Comparison of ENCODE assay signal across 11 cellular contexts in the genomic region with DNA sequence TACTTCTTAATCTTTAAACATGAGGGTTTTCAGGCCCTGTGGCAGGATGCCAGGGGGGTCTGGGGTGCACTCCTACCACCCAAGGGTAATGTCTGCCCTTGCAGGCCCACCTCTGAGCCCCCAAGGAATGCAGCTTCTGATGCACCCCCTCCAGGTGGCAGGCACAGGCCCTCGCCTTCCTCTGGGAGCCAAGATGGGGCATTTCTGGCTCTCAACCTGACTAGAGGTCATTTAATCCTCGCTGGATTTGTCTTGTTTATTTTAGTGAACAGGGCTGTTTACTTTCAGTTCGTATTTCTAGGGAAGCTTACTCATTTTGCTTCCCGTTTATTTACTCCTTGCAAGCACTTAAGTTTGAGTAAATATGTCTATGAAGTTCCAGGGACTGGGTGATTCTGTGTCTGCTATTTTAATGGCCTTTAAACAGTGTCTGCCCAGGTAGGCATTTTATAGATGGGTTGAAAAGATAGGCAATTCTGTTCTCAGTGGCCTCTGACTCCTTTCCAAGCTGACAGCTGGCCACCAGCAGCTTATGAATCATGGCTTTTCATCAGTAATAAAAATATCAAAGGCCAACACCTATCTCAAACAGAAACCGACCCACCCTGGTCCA. TPM values are rescaled to one million over a fixed set of nuclear protein-coding genes. Genes with fewer than 3 reads are reported as not detected.
DNase-seq lines count a peak whose midpoint lies in the region; ATAC-seq and TF ChIP-seq lines count a peak whose summit lies in the region.
"Had no signal": no experiment of that assay in that cellular context is flagged by ENCODE, and none has a peak within 500 bp of the region (broad histone marks: within the 10 kb centered on the region; RNA-seq: fewer than 3 reads in every experiment).

No MANE protein-coding gene starts in this region.

- no peaks in the 10 kb centered on the region for H3K36me3 ChIP-seq in esophagus squamous epithelium
- H3K36me3 ChIP-seq in skeletal muscle tissue (ENCODE audit: control insufficient read depth in 3 of 3, insufficient read depth in 3 of 3, low read length in 3 of 3), result no peaks in the 10 kb centered on the region

- WGBS in esophagus squamous epithelium, 2 donors, result 23 to 38% methylated on average over 4 to 5 of the region's 5 CpGs

- H3K36me3 Mint-ChIP-seq in HFFc6 (ENCODE audit: low read depth), result no peaks in the 10 kb centered on the region
- H3K36me3 Mint-ChIP-seq: activated CD4-positive, alpha-beta memory T cell treated with anti-CD3 and anti-CD28 coated beads for 36 hours had no signal

- intact Hi-C loops in esophagus squamous epithelium (cut with DNase I), result no loop called here

- peak overlapping the region; percentile 13; the same call in 1 of the 2 replicates for H3K27ac Mint-ChIP-seq in HFFc6
- H3K27ac Mint-ChIP-seq: activated CD4-positive, alpha-beta memory T cell treated with anti-CD3 and anti-CD28 coated beads for 36 hours; H9 had no signal

- H3K9me3 Mint-ChIP-seq in HFFc6, result no peaks in the 10 kb centered on the region
- H3K9me3 Mint-ChIP-seq: activated CD4-positive, alpha-beta memory T cell treated with anti-CD3 and anti-CD28 coated beads for 36 hours; H9 had no signal

- peaks cover 2% of the 10 kb centered on the region; the same call in 1 of the 2 replicates for H3K27me3 Mint-ChIP-seq in HFFc6 (ENCODE audit: insufficient read depth)

- no peak overlapping the region for H3K4me3 ChIP-seq in esophagus squamous epithelium
- peak overlapping the region; percentile 24 to 50 (median 41) for H3K4me3 ChIP-seq in skeletal muscle tissue (ENCODE audit: low read length in 3 of 3)

- peak overlapping the region; percentile 56 for H3K4me3 Mint-ChIP-seq in HFFc6
- H3K4me3 Mint-ChIP-seq: activated CD4-positive, alpha-beta memory T cell treated with anti-CD3 and anti-CD28 coated beads for 36 hours; H9 had no signal

- H3K27ac ChIP-seq in esophagus squamous epithelium, result peak overlapping the region in 3 of 4 donors; percentile 0 to 50 (median 2)
- peak overlapping the region; percentile 84 for H3K27ac ChIP-seq in skeletal muscle tissue (ENCODE audit: low read depth, low read length)
- H3K27ac ChIP-seq: epithelial cell of prostate had no signal

- peak; percentile 12 for DNase-seq in HFFc6
- DNase-seq in NCI-H510A treated with DMSO at 0.1 percent for 48 hours (lab: John Stamatoyannopoulos, UW), result peak; percentile 72
- no peak for DNase-seq in esophagus squamous epithelium (lab: John Stamatoyannopoulos, UW)
- no peak for DNase-seq in Kasumi-1 (lab: John Stamatoyannopoulos, UW)
- DNase-seq: activated CD4-positive, alpha-beta memory T cell treated with anti-CD3 and anti-CD28 coated beads for 36 hours; H9; NCI-H187 had no signal

- TF ChIP-seq POLR2A in esophagus squamous epithelium (IDR thresholded peaks at IDR 0.05), result no peak

- H3K9me3 ChIP-seq in esophagus squamous epithelium, result no peaks in the 10 kb centered on the region
- no peaks in the 10 kb centered on the region for H3K9me3 ChIP-seq in skeletal muscle tissue (ENCODE audit: control insufficient read depth in 3 of 3, low read length in 3 of 3)

- ATAC-seq in HG03095 (IDR thresholded peaks at IDR 0.05; ENCODE audit: unreplicated experiment) (no peak), HG03469 (IDR thresholded peaks at IDR 0.05; ENCODE audit: unreplicated experiment) (no peak)

- H3K4me1 Mint-ChIP-seq in HFFc6 (ENCODE audit: low read depth), result peaks cover 53% of the 10 kb centered on the region

- peaks cover 0 to 3% (median 0%) of the 10 kb centered on the region in 4 donors for H3K27me3 ChIP-seq in esophagus squamous epithelium
- no peaks in the 10 kb centered on the region for H3K27me3 ChIP-seq in skeletal muscle tissue (ENCODE audit: control insufficient read depth in 3 of 3, insufficient read depth in 3 of 3, low read length in 3 of 3)

- peak overlapping the region; percentile 63 to 71 (median 71) for H3K9ac ChIP-seq in skeletal muscle tissue (ENCODE audit: low read depth in 1 of 3, low read length in 3 of 3)

- H3K4me1 ChIP-seq in esophagus squamous epithelium (peaks cover 0 to 27% (median 10%) of the 10 kb centered on the region in 3 donors), skeletal muscle tissue (ENCODE audit: control insufficient read depth in 3 of 3, insufficient read depth in 3 of 3, low read length in 3 of 3) (peaks cover 40 to 65% (median 50%) of the 10 kb centered on the region in 3 donors)

- TF ChIP-seq CTCF in HFFc6 (IDR thresholded peaks at IDR 0.05), result no peak
- TF ChIP-seq CTCF in esophagus squamous epithelium (IDR thresholded peaks at IDR 0.05), result no peak

RNA-seq across cellular contexts. Expression of a gene that starts 11.1 kb away (rescaled TPM):
- total RNA-seq in HFFc6 (2021; fragmentation: NEBNext Ultra II Directional; extraction: Animal tissue kit (Norgen Biotek cat#: 25700)), result 10 to 100 TPM; 46.9 to 59.4 (median 53.0) TPM
- 10 to 100 TPM; 36.7 to 82.4 (median 39.5) TPM for total RNA-seq in esophagus squamous epithelium
- total RNA-seq in skeletal muscle tissue, result 25.1 TPM

RNA-seq across cellular contexts. Expression of a gene that starts 19.4 kb away (rescaled TPM):
- total RNA-seq in HFFc6 (2021; fragmentation: NEBNext Ultra II Directional; extraction: Animal tissue kit (Norgen Biotek cat#: 25700)), result under 1 TPM in 5 of 6 experiments, not detected in 1; 0.12 to 0.37 (median 0.19) TPM
- total RNA-seq in esophagus squamous epithelium (1,000 to 10,000 TPM in 1 of 4 donors, 100 to 1,000 TPM in 3; 120 to 2,698 (median 303) TPM), skeletal muscle tissue (3,588 TPM)
- total RNA-seq: activated CD4-positive, alpha-beta memory T cell treated with anti-CD3 and anti-CD28 coated beads for 36 hours had no signal

RNA-seq across cellular contexts. Expression of a gene that starts 35.8 kb away (rescaled TPM):
- total RNA-seq in HFFc6 (2021; fragmentation: NEBNext Ultra II Directional; extraction: Animal tissue kit (Norgen Biotek cat#: 25700)), result 10 to 100 TPM; 80.9 to 89.5 (median 84.7) TPM
- total RNA-seq in esophagus squamous epithelium (10 to 100 TPM in 1 of 4 donors, 1 to 10 TPM in 3; 3.8 to 29.0 (median 5.0) TPM), skeletal muscle tissue (95.5 TPM)

Comparison
In these comparisons a context has a peak if more than half of its experiments do, and no peak if none do; other contexts are left out.
1. DNase-seq: peak in HFFc6 (single experiment) and NCI-H510A treated with DMSO at 0.1 percent for 48 hours (single experiment); none in esophagus squamous epithelium (single experiment) and Kasumi-1 (0 of 2).
2. H3K4me3 ChIP-seq: peak in skeletal muscle tissue (3 of 3); none in esophagus squamous epithelium (0 of 4).
3. RNA of a gene that starts 19.4 kb away (total RNA-seq): 3,588 TPM in skeletal muscle tissue (single experiment) and 120 to 2,698 TPM in esophagus squamous epithelium; 0.12 to 0.37 TPM in HFFc6; every median in the first group is over 10 times any median in the second.